ENCODE assay signal across 10 cellular contexts in genomic region chr4:121256346-121256745, GRCh38.
DNase-seq lines count a peak whose midpoint lies in the region; ATAC-seq, FAIRE-seq and TF ChIP-seq lines count a peak whose summit lies in the region.
"Had no signal": no experiment of that assay in that cellular context is flagged by ENCODE, and none has a peak within 500 bp of the region (broad histone marks: within the 10 kb centered on the region; RNA-seq: fewer than 3 reads in every experiment).

No MANE protein-coding gene starts in this region.

- H3K4me3 ChIP-seq in bronchial epithelial cell (ENCODE audit: low read depth, low read length): no peak overlapping the region
- H3K4me3 ChIP-seq: adrenal gland had no signal

- no peak for TF ChIP-seq CTCF in bronchial epithelial cell (IDR thresholded peaks at IDR 0.05; ENCODE audit: insufficient read depth, low read length, severe bottlenecking)

- FAIRE-seq in bronchial epithelial cell (lab: Jason Lieb, UNC): no peak
- FAIRE-seq: A204.1 had no signal

- peak; percentile 98 for ATAC-seq in HG02943 (IDR thresholded peaks at IDR 0.05; ENCODE audit: low read depth, unreplicated experiment)

- no peaks in the 10 kb centered on the region for H3K36me3 ChIP-seq in bronchial epithelial cell (ENCODE audit: control insufficient read depth, insufficient read depth, low read length)
- H3K36me3 ChIP-seq: adrenal gland had no signal

- DNase-seq in NK-92 treated with Interleukin-12 subunit alpha and Interleukin-12 subunit beta, amount 100 ng/mL, for 24 hours (lab: John Stamatoyannopoulos, UW): peak; percentile 9
- DNase-seq in NK-92 (lab: John Stamatoyannopoulos, UW; ENCODE audit: unreplicated experiment) (no peak), SIG-M5 (lab: John Stamatoyannopoulos, UW) (peak; percentile 53), bronchial epithelial cell (ENCODE audit: low read depth) (peak; percentile 96), NCI-H69 (lab: John Stamatoyannopoulos, UW) (no peak), NCI-H1092 (lab: John Stamatoyannopoulos, UW) (no peak)
- DNase-seq in stimulated activated CD4-positive, alpha-beta T cell treated with anti-CD3 and anti-CD28 coated beads, Interleukin-1b, Interleukin-23, amount 100 ng/mL, for 4 hours (ENCODE audit: low read depth in 2 of 2): peak; percentile 20 to 37

- H3K27me3 ChIP-seq in bronchial epithelial cell (ENCODE audit: control insufficient read depth, insufficient read depth, low read length): no peaks in the 10 kb centered on the region
- H3K27me3 ChIP-seq: adrenal gland had no signal

Comparison
In these comparisons a context has a peak if more than half of its experiments do, and no peak if none do; other contexts are left out.
1. DNase-seq: peak in NK-92 treated with Interleukin-12 subunit alpha and Interleukin-12 subunit beta, amount 100 ng/mL, for 24 hours (single experiment), SIG-M5 (single experiment), bronchial epithelial cell (single experiment) and stimulated activated CD4-positive, alpha-beta T cell treated with anti-CD3 and anti-CD28 coated beads, Interleukin-1b, Interleukin-23, amount 100 ng/mL, for 4 hours (2 of 2); none in NK-92 (single experiment), NCI-H69 (single experiment) and NCI-H1092 (single experiment).